ENCODE assay signal across 8 cellular contexts in the genomic region with DNA sequence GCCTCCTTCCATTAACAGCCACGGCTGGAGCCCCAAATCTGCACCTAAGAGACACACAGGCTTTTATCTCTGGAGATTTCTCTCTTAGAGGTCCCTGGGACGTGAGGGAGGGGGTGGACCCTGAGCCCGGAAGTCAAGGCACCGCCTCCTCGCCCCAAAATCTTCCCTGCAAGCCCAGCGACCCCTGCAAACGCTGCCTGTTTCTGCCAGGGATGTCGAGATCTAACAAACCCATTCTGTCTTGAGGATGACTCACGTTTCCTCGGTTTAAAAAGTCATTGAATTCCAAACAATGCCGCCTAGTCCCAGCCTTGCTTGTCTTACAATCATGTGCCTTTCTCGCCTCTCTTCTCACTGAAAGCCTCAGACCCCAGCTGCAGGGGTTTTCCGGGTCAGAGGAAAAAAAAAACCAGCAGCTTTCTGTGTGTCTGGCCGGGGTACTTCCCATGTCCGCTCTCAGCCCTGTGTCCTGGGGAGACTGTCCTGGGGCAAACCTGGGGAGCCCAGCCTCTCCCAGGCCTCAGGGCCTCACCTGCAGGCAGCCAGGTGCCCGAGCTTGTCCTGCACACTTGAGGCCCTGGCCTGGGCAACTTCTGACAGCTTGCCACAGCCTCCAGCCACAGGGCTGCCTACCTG. TPM values are rescaled to one million over a fixed set of nuclear protein-coding genes. Genes with fewer than 3 reads are reported as not detected.
DNase-seq lines count a peak whose midpoint lies in the region; ATAC-seq, FAIRE-seq and TF ChIP-seq lines count a peak whose summit lies in the region.

No MANE protein-coding gene starts in this region.

- peak overlapping the region; percentile 72 for H3K4me2 ChIP-seq in PC-3 (ENCODE audit: low read length)

- FAIRE-seq in GM12891 (lab: Jason Lieb, UNC) = peak; percentile 72

- no peaks in the 10 kb centered on the region for H3K9me3 ChIP-seq in PC-3 (ENCODE audit: low read length)
- no peaks in the 10 kb centered on the region for H3K9me3 ChIP-seq in lung (ENCODE audit: control insufficient read depth in 2 of 2, insufficient read depth in 1 of 2, low read length in 1 of 2)
- H3K9me3 ChIP-seq in tibial nerve = no peaks in the 10 kb centered on the region

- no peak overlapping the region for H3K4me3 ChIP-seq in PC-3 (ENCODE audit: low read length)
- H3K4me3 ChIP-seq in lung = no peak overlapping the region
- no peak overlapping the region for H3K4me3 ChIP-seq in tibial nerve

- POLR2A ChIA-PET in PC-3 (lab: Charles Lee; ENCODE audit: unreplicated experiment) = no interaction called here

- no peak for TF ChIP-seq CTCF in PC-3 (conservative IDR thresholded peaks at IDR 0.05; ENCODE audit: low read depth, low read length)
- no peak for TF ChIP-seq CTCF in lung (IDR thresholded peaks at IDR 0.05; ENCODE audit: control extremely low read depth, extremely low read depth)
- TF ChIP-seq CTCF in tibial nerve (IDR thresholded peaks at IDR 0.05) = no peak

- WGBS in lung, 2 donors = 38 to 42% methylated on average over 16 of the region's 16 CpGs
- WGBS in tibial nerve, 2 donors = 12 to 21% methylated on average over 16 of the region's 16 CpGs

- BruUV-seq in PC-3 (replicated peaks; lab: Mats Ljungman, UMichigan) = no TSS peak

- no peaks in the 10 kb centered on the region for H3F3A ChIP-seq in PC-3 (ENCODE audit: low read length, unreplicated experiment)

- H3K36me3 ChIP-seq in PC-3 (ENCODE audit: low read depth, low read length) (no peaks in the 10 kb centered on the region), lung (ENCODE audit: control insufficient read depth in 2 of 2, insufficient read depth in 2 of 2, low read length in 2 of 2) (peaks cover 2 to 20% of the 10 kb centered on the region in 2 donors), tibial nerve (peaks cover 0 to 32% (median 0%) of the 10 kb centered on the region in 3 donors)

- peak in 1 of 2 donors; percentile 67 for TF ChIP-seq EP300 in tibial nerve (IDR thresholded peaks at IDR 0.05)

- no peaks in the 10 kb centered on the region for H3K9me2 ChIP-seq in PC-3 (replicated peaks; ENCODE audit: low read length)

- intact Hi-C loops in PC-3 (cut with micrococcal nuclease) = no loop called here

- TF ChIP-seq POLR2A in GM12891 (IDR thresholded peaks at IDR 0.05; ENCODE audit: low read depth, low read length) (no peak), tibial nerve (IDR thresholded peaks at IDR 0.05) (no peak)

- peak overlapping the region; percentile 67 for H2AFZ ChIP-seq in PC-3 (ENCODE audit: low read length)

- H3K79me2 ChIP-seq in PC-3 (ENCODE audit: low read length) = no peaks in the 10 kb centered on the region

- H3K27ac ChIP-seq in PC-3 (ENCODE audit: low read length) = peak overlapping the region; percentile 42
- H3K27ac ChIP-seq in lung (ENCODE audit: low read depth in 1 of 2, low read length in 1 of 2) = peak overlapping the region; percentile 55 to 60
- peak overlapping the region; percentile 10 to 91 (median 62) for H3K27ac ChIP-seq in tibial nerve

- no peak overlapping the region for H3K9ac ChIP-seq in PC-3 (ENCODE audit: low read length)

- CTCF ChIA-PET in PC-3 (lab: Charles Lee) = no interaction called here

- DNase-seq in GM12891 (ENCODE audit: insufficient read length, low spot score) = no peak
- peak; percentile 65 for DNase-seq in PC-3
- peak; percentile 28 for DNase-seq in dedifferentiated amniotic fluid mesenchymal stem cell (ENCODE audit: extremely low spot score)
- DNase-seq in lung (ENCODE audit: low spot score) = no peak
- DNase-seq in tibial nerve (ENCODE audit: low spot score in 2 of 2) = no peak
- no peak for DNase-seq in ecto neural progenitor cell (ENCODE audit: low spot score)
- DNase-seq in NCI-H524 (lab: John Stamatoyannopoulos, UW) = no peak

- no peaks in the 10 kb centered on the region for H4K20me1 ChIP-seq in PC-3 (ENCODE audit: low read length)

- H3K4me1 ChIP-seq in PC-3 (ENCODE audit: insufficient read depth, low read length) (peaks cover 21% of the 10 kb centered on the region), lung (ENCODE audit: control insufficient read depth in 2 of 2, insufficient read depth in 2 of 2, low read length in 2 of 2) (peaks cover 0 to 10% of the 10 kb centered on the region in 2 donors), tibial nerve (peaks cover 0 to 61% (median 19%) of the 10 kb centered on the region in 4 donors)

- H3K27me3 ChIP-seq in PC-3 (ENCODE audit: low read length) (no peaks in the 10 kb centered on the region), lung (ENCODE audit: control insufficient read depth, insufficient read depth) (no peaks in the 10 kb centered on the region), tibial nerve (no peaks in the 10 kb centered on the region)

- ATAC-seq in PC-3 (peak; percentile 77), lung (ENCODE audit: insufficient read depth, low FRiP score) (no peak), GM21447 (IDR thresholded peaks at IDR 0.05; ENCODE audit: unreplicated experiment) (no peak)

TF ChIP-seq in GM12891, 5 proteins besides CTCF, POLR2A, EP300 and RAD21:
- no peak for TF ChIP-seq TAF1 (IDR thresholded peaks at IDR 0.05; ENCODE audit: low read depth, low read length)
- no peak for TF ChIP-seq SPI1 (IDR thresholded peaks at IDR 0.05; ENCODE audit: low read depth, low read length)
- no peak for TF ChIP-seq POU2F2 (IDR thresholded peaks at IDR 0.05; ENCODE audit: low read depth, low read length)
- no peak for TF ChIP-seq POLR2AphosphoS5 (IDR thresholded peaks at IDR 0.05; ENCODE audit: low read depth, low read length)
- no peak for TF ChIP-seq PAX5 (IDR thresholded peaks at IDR 0.05; ENCODE audit: insufficient read depth, low read length, severe bottlenecking)

RNA-seq across cellular contexts. Expression of a gene that starts 15.4 kb away (rescaled TPM):
- polyA plus RNA-seq in GM12891 (2012; ENCODE audit: low read depth, missing spikeins) = 19.1 TPM
- total RNA-seq in PC-3 (2014; rRNA removed) (35.3 and 38.4 TPM in 2 replicates), lung (10 to 100 TPM; 45.1 to 63.2 TPM), tibial nerve (10 to 100 TPM; 54.0 to 63.8 (median 55.5) TPM)
- polyA plus RNA-seq in lung = 10 to 100 TPM; 32.8 to 43.2 TPM

RNA-seq across cellular contexts. Expression of a gene that starts 24.1 kb away (rescaled TPM):
- polyA plus RNA-seq in GM12891 (2012; ENCODE audit: low read depth, missing spikeins) = 0.89 TPM
- total RNA-seq in PC-3 (2014; rRNA removed) (0.35 and 1.6 TPM in 2 replicates), lung (10 to 100 TPM; 23.8 to 63.7 TPM), tibial nerve (100 to 1,000 TPM; 162 to 363 (median 321) TPM)
- polyA plus RNA-seq in lung = 10 to 100 TPM; 59.6 to 98.7 TPM

Comparison
In these comparisons a context has a peak if more than half of its experiments do, and no peak if none do; other contexts are left out.
1. DNase-seq: peak in PC-3 (single experiment) and dedifferentiated amniotic fluid mesenchymal stem cell (single experiment); none in GM12891 (single experiment), lung (single experiment), tibial nerve (0 of 2), ecto neural progenitor cell (single experiment) and NCI-H524 (0 of 2).
2. Peak in every context shown above with its lines, with median percentiles within 50 percentile points of each other: H3K27ac ChIP-seq.